Comparison of ENCODE assay signal across 1 cellular context in genomic region chr1:160351629-160352028, GRCh38.
TF ChIP-seq lines count a peak whose summit lies in the region.

No MANE protein-coding gene starts in this region.

TF ChIP-seq in K562, 482 proteins besides CTCF, POLR2A, EP300 and RAD21:
- no peak for TF ChIP-seq FOXK2 (conservative IDR thresholded peaks at IDR 0.05 in 1 of 2, IDR thresholded peaks at IDR 0.05 in 1 of 2; ENCODE audit: low read depth in 2 of 2)
- TF ChIP-seq RBFOX2 (IDR thresholded peaks at IDR 0.05; ENCODE audit: low read depth, low read length) = 0 out of 2 replicates have a peak, but pooled peaks have one; percentile 12
- TF ChIP-seq FOXA3 (CRISPR knock-in tag; conservative IDR thresholded peaks at IDR 0.05 in 1 of 2, IDR thresholded peaks at IDR 0.05 in 1 of 2) = no peak
- TF ChIP-seq SP1 (CRISPR knock-in tag; IDR thresholded peaks at IDR 0.05) = no peak
- no peak for TF ChIP-seq PURB (CRISPR knock-in tag; IDR thresholded peaks at IDR 0.05; ENCODE audit: low read depth)
